ENCODE assay signal across 21 cellular contexts in the genomic region with DNA sequence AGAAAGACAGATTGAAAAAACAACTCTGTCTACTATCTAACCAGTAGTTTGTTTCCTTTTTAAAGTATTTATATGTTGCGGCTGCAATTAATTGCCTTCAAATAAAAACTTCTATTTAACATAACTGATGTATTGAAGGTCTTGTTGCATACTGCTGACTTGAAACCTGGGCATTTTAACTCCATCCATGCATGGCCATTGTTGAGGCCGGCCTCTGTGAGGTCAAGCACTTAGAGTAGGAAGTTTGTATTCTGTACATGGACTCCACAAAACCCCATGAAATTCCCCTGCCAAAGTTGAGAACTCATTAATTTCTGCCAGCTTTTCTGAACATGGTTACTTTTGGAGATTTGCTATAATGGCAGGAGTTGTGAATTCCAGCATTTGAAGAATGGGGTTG.
A peak's percentile ranks its signal among the peaks of the same experiment; 100 is the strongest.
DNase-seq lines count a peak whose midpoint lies in the region; ATAC-seq and TF ChIP-seq lines count a peak whose summit lies in the region.
"Had no signal": no experiment of that assay in that cellular context is flagged by ENCODE, and none has a peak within 500 bp of the region (broad histone marks: within the 10 kb centered on the region; RNA-seq: fewer than 3 reads in every experiment).

No MANE protein-coding gene starts in this region.

- H3K27ac Mint-ChIP-seq in nephron (peak overlapping the region; percentile 93 to 95 (median 93)), Calu3 (ENCODE audit: unreplicated experiment) (no peak overlapping the region)
- H3K27ac Mint-ChIP-seq: CD4-positive, CD25-positive, alpha-beta regulatory T cell; HFFc6 had no signal

- no peaks in the 10 kb centered on the region for H3K9me3 Mint-ChIP-seq in nephron
- no peaks in the 10 kb centered on the region for H3K9me3 Mint-ChIP-seq in Calu3 (ENCODE audit: low read depth, unreplicated experiment)
- H3K9me3 Mint-ChIP-seq: HFFc6 had no signal

- H3K36me3 ChIP-seq in heart right ventricle (no peaks in the 10 kb centered on the region), adipocyte (ENCODE audit: control insufficient read depth, insufficient read depth, low read length, severe bottlenecking) (no peaks in the 10 kb centered on the region), subcutaneous abdominal adipose tissue (ENCODE audit: control insufficient read depth in 5 of 5, insufficient read depth in 5 of 5, low read length in 5 of 5) (no peaks in the 10 kb centered on the region)
- H3K36me3 ChIP-seq: BLaER1, HAP-1, MG63 had no signal

- intact Hi-C loops in heart right ventricle (cut with DNase I): no loop called here
- intact Hi-C loops in Right ventricle myocardium inferior (cut with DNase I): no loop called here
- intact Hi-C loops in Calu3 (cut with micrococcal nuclease; ENCODE audit: unreplicated experiment): no loop called here

- TF ChIP-seq CTCF in heart right ventricle (IDR thresholded peaks at IDR 0.05): no peak
- no peak for TF ChIP-seq CTCF in nephron (IDR thresholded peaks at IDR 0.05; ENCODE audit: unreplicated experiment in 3 of 3)
- TF ChIP-seq CTCF in Calu3 (IDR thresholded peaks at IDR 0.05; ENCODE audit: unreplicated experiment): no peak

- CTCF ChIA-PET in Calu3 (lab: Charles Lee): no interaction called here

- ATAC-seq in heart right ventricle: no peak
- ATAC-seq in Right ventricle myocardium inferior: no peak
- no peak for ATAC-seq in GM18907 (IDR thresholded peaks at IDR 0.05; ENCODE audit: unreplicated experiment)

- H3K4me1 Mint-ChIP-seq in nephron: peaks cover 81% of the 10 kb centered on the region
- H3K4me1 Mint-ChIP-seq in Calu3 (ENCODE audit: low read depth, unreplicated experiment): peaks cover 11% of the 10 kb centered on the region
- H3K4me1 Mint-ChIP-seq: CD4-positive, CD25-positive, alpha-beta regulatory T cell had no signal

- H3K27ac ChIP-seq in heart right ventricle (peak overlapping the region in 6 of 10 donors; percentile 10 to 61 (median 36)), subcutaneous abdominal adipose tissue (ENCODE audit: low read depth, low read length) (peak overlapping the region; percentile 79)
- H3K27ac ChIP-seq: BLaER1, PC-9 had no signal

- H3K4me3 ChIP-seq in heart right ventricle (no peak overlapping the region), adipocyte (ENCODE audit: low read length) (no peak overlapping the region), subcutaneous abdominal adipose tissue (ENCODE audit: low read depth in 1 of 5, low read length in 5 of 5) (no peak overlapping the region)
- H3K4me3 ChIP-seq: BLaER1, HAP-1, MG63, PC-9 had no signal

- H3K27me3 Mint-ChIP-seq in nephron (ENCODE audit: low read depth): no peaks in the 10 kb centered on the region
- no peaks in the 10 kb centered on the region for H3K27me3 Mint-ChIP-seq in Calu3 (ENCODE audit: unreplicated experiment)
- H3K27me3 Mint-ChIP-seq: CD4-positive, CD25-positive, alpha-beta regulatory T cell had no signal

- 90 to 91% methylated on average over 2 of the region's 2 CpGs for whole genome bisulfite sequencing in heart right ventricle, 2 donors

- BruUV-seq in Calu3 (replicated peaks; lab: Mats Ljungman, UMichigan): no TSS peak

- H3K36me3 Mint-ChIP-seq in nephron (ENCODE audit: low read depth) (no peaks in the 10 kb centered on the region), Calu3 (ENCODE audit: insufficient read depth, unreplicated experiment) (no peaks in the 10 kb centered on the region)
- H3K36me3 Mint-ChIP-seq: CD4-positive, CD25-positive, alpha-beta regulatory T cell had no signal

- H3K9me3 ChIP-seq in heart right ventricle (no peaks in the 10 kb centered on the region), adipocyte (ENCODE audit: control insufficient read depth, low read length) (no peaks in the 10 kb centered on the region), subcutaneous abdominal adipose tissue (ENCODE audit: control insufficient read depth in 5 of 5, low read length in 5 of 5) (no peaks in the 10 kb centered on the region)
- H3K9me3 ChIP-seq: BLaER1, HAP-1, MG63 had no signal

- H3K27me3 ChIP-seq in heart right ventricle (peaks cover 0 to 3% (median 0%) of the 10 kb centered on the region in 7 donors), adipocyte (replicated peaks; ENCODE audit: control insufficient read depth, insufficient read depth, low read length) (no peaks in the 10 kb centered on the region), subcutaneous abdominal adipose tissue (ENCODE audit: control insufficient read depth in 5 of 5, insufficient read depth in 4 of 5, low read length in 5 of 5) (no peaks in the 10 kb centered on the region)
- H3K27me3 ChIP-seq: BLaER1, MG63 had no signal

- H3K4me1 ChIP-seq in heart right ventricle (peaks cover 0 to 9% (median 0%) of the 10 kb centered on the region in 9 donors), adipocyte (ENCODE audit: control insufficient read depth, insufficient read depth, low read length) (peaks cover 44% of the 10 kb centered on the region), subcutaneous abdominal adipose tissue (ENCODE audit: control insufficient read depth in 5 of 5, insufficient read depth in 5 of 5, low read length in 5 of 5) (peaks cover 0 to 43% (median 21%) of the 10 kb centered on the region in 5 donors)
- H3K4me1 ChIP-seq: BLaER1, HAP-1 had no signal

- H3K4me3 Mint-ChIP-seq in nephron (no peak overlapping the region), Calu3 (ENCODE audit: low read depth, unreplicated experiment) (no peak overlapping the region)
- H3K4me3 Mint-ChIP-seq: CD4-positive, CD25-positive, alpha-beta regulatory T cell had no signal

- DNase-seq in heart right ventricle (no peak), Right ventricle myocardium inferior (ENCODE audit: missing footprints) (no peak), adipocyte (ENCODE audit: low read depth) (no peak), EL (no peak), Calu3 (no peak)
- DNase-seq: CD4-positive, CD25-positive, alpha-beta regulatory T cell; DMS53; GOT3; HFFc6; KG1; MG63; NCI-H1105 treated with DMSO at 0.1 percent for 48 hours; NCI-H2029; NCI-H526 treated with DMSO at 0.1 percent for 48 hours; PC-9; SHP77 had no signal

- H3K9ac ChIP-seq in adipocyte (ENCODE audit: low read length) (peak overlapping the region; percentile 81), subcutaneous abdominal adipose tissue (ENCODE audit: low read length in 5 of 5) (no peak overlapping the region)
- H3K9ac ChIP-seq: BLaER1 had no signal
